ENCODE assay signal across 20 cellular contexts in the genomic region with DNA sequence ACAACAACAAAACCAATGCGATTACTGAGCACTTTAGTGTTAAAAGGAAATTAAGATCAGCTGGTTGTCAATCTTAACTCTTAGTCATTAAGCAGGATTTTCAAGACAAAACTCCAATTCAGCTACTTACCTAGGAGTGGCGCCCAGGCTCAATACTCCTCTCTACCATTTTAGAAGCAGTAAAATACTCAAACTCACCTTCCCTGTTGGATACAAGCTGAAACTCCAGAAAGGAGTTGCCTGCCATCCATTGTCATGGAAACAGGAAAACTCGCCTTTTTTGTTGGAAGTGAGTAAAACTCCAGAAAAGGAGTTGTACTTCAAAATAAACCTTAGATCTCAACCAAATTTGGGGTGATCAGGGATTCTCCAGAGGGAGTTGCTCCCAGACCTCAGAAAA.
"Had no signal": no experiment of that assay in that cellular context is flagged by ENCODE, and none has a peak within 500 bp of the region (broad histone marks: within the 10 kb centered on the region; RNA-seq: fewer than 3 reads in every experiment).

No MANE protein-coding gene starts in this region.

- DNase-seq: activated CD4-positive, alpha-beta memory T cell treated with anti-CD3 and anti-CD28 coated beads, Interleukin-2, amount 10 ng/mL, durations not matched to agents 7 days and 5 days; activated CD4-positive, alpha-beta T cell treated with anti-CD3 and anti-CD28 coated beads for 48 hours; activated CD8-positive, alpha-beta memory T cell treated with anti-CD3 and anti-CD28 coated beads, Interleukin-2, amount 10 ng/mL, durations not matched to agents 7 days and 5 days; activated effector memory CD4-positive, alpha-beta T cell treated with anti-CD3 and anti-CD28 coated beads, Interleukin-2, amount 50 U/mL, for 16 hours; activated naive CD4-positive, alpha-beta T cell treated with anti-CD3 and anti-CD28 coated beads, Interleukin-2, amount 10 ng/mL, durations not matched to agents 7 days and 5 days; activated T-cell treated with anti-CD3 and anti-CD28 coated beads for 4 hours; amygdala; heart left ventricle; left ventricle myocardium superior; ovary; stimulated activated CD4-positive, alpha-beta T cell treated with anti-CD3 and anti-CD28 coated beads, Interleukin-4, amount 100 ng/mL, for 24 hours; substantia nigra; upper lobe of right lung had no signal

- H3K4me3 ChIP-seq: cardiac muscle cell, heart left ventricle, ovary, prostate gland, thyroid gland, upper lobe of right lung had no signal

- H3K9me3 ChIP-seq: neutrophil, ovary, prostate gland, thyroid gland, upper lobe of right lung had no signal

- H3K9me3 Mint-ChIP-seq: activated CD4-positive, alpha-beta memory T cell treated with anti-CD3 and anti-CD28 coated beads, Interleukin-2, amount 10 ng/mL, durations not matched to agents 7 days and 5 days; activated naive CD4-positive, alpha-beta T cell treated with anti-CD3 and anti-CD28 coated beads, Interleukin-2, amount 10 ng/mL, durations not matched to agents 7 days and 5 days; stimulated activated naive CD8-positive, alpha-beta T cell treated with anti-CD3 and anti-CD28 coated beads, Interleukin-15, Interleukin-2, amounts not matched to agents 100 ng/mL and 50 ng/mL, for 24 hours; T-helper 1 cell treated with Interleukin-12 subunit alpha and Interleukin-12 subunit beta and Interleukin-4 antibody, amounts not matched to agents 30 μg/mL and 1 μg/mL, for 36 hours had no signal

- H3K4me1 Mint-ChIP-seq: activated CD4-positive, alpha-beta memory T cell treated with anti-CD3 and anti-CD28 coated beads, Interleukin-2, amount 10 ng/mL, durations not matched to agents 7 days and 5 days; activated CD8-positive, alpha-beta memory T cell treated with anti-CD3 and anti-CD28 coated beads, Interleukin-2, amount 10 ng/mL, durations not matched to agents 7 days and 5 days; activated naive CD4-positive, alpha-beta T cell treated with anti-CD3 and anti-CD28 coated beads, Interleukin-2, amount 10 ng/mL, durations not matched to agents 7 days and 5 days; nephron had no signal

- H3K36me3 ChIP-seq: cardiac muscle cell, heart left ventricle, neutrophil, ovary, prostate gland, thyroid gland, upper lobe of right lung had no signal

- H3K27me3 ChIP-seq: cardiac muscle cell, heart left ventricle, neutrophil, ovary, thyroid gland, upper lobe of right lung had no signal

- H3K4me1 ChIP-seq: heart left ventricle, prostate gland, upper lobe of right lung had no signal

- H3K36me3 Mint-ChIP-seq: activated CD8-positive, alpha-beta memory T cell treated with anti-CD3 and anti-CD28 coated beads, Interleukin-2, amount 10 ng/mL, durations not matched to agents 7 days and 5 days; activated naive CD4-positive, alpha-beta T cell treated with anti-CD3 and anti-CD28 coated beads, Interleukin-2, amount 10 ng/mL, durations not matched to agents 7 days and 5 days had no signal

- H3K27ac ChIP-seq: cardiac muscle cell, heart left ventricle, neutrophil, ovary, prostate gland, upper lobe of right lung had no signal

- H3K4me3 Mint-ChIP-seq: activated CD4-positive, alpha-beta memory T cell treated with anti-CD3 and anti-CD28 coated beads, Interleukin-2, amount 10 ng/mL, durations not matched to agents 7 days and 5 days; activated CD8-positive, alpha-beta memory T cell treated with anti-CD3 and anti-CD28 coated beads, Interleukin-2, amount 10 ng/mL, durations not matched to agents 7 days and 5 days; activated naive CD4-positive, alpha-beta T cell treated with anti-CD3 and anti-CD28 coated beads, Interleukin-2, amount 10 ng/mL, durations not matched to agents 7 days and 5 days; nephron; stimulated activated naive CD8-positive, alpha-beta T cell treated with anti-CD3 and anti-CD28 coated beads, Interleukin-15, Interleukin-2, amounts not matched to agents 100 ng/mL and 50 ng/mL, for 24 hours; T-helper 1 cell treated with Interleukin-12 subunit alpha and Interleukin-12 subunit beta and Interleukin-4 antibody, amounts not matched to agents 30 μg/mL and 1 μg/mL, for 36 hours had no signal

- ATAC-seq: activated CD8-positive, alpha-beta memory T cell treated with anti-CD3 and anti-CD28 coated beads, Interleukin-2, amount 10 ng/mL, durations not matched to agents 7 days and 5 days; heart left ventricle; left ventricle myocardium superior; upper lobe of right lung had no signal

- H3K27ac Mint-ChIP-seq: activated CD4-positive, alpha-beta memory T cell treated with anti-CD3 and anti-CD28 coated beads, Interleukin-2, amount 10 ng/mL, durations not matched to agents 7 days and 5 days; activated CD8-positive, alpha-beta memory T cell treated with anti-CD3 and anti-CD28 coated beads, Interleukin-2, amount 10 ng/mL, durations not matched to agents 7 days and 5 days; activated naive CD4-positive, alpha-beta T cell treated with anti-CD3 and anti-CD28 coated beads, Interleukin-2, amount 10 ng/mL, durations not matched to agents 7 days and 5 days; nephron; stimulated activated naive CD8-positive, alpha-beta T cell treated with anti-CD3 and anti-CD28 coated beads, Interleukin-15, Interleukin-2, amounts not matched to agents 100 ng/mL and 50 ng/mL, for 24 hours; T-helper 1 cell treated with Interleukin-12 subunit alpha and Interleukin-12 subunit beta and Interleukin-4 antibody, amounts not matched to agents 30 μg/mL and 1 μg/mL, for 36 hours had no signal
